ENCODE assay signal across 25 cellular contexts in genomic region chr2:57368190-57368589, GRCh38.
"Had no signal": no experiment of that assay in that cellular context is flagged by ENCODE, and none has a peak within 500 bp of the region (broad histone marks: within the 10 kb centered on the region; RNA-seq: fewer than 3 reads in every experiment).

No MANE protein-coding gene starts in this region.

- H3K9me3 ChIP-seq: colonic mucosa, esophagus squamous epithelium, left lung, prostate gland, right atrium auricular region, thyroid gland had no signal

- DNase-seq: colonic mucosa; effector CD8-positive, alpha-beta T cell; endodermal cell; erythroblast; esophagus squamous epithelium; hypothalamus; kidney; left cardiac atrium; left lung; mesendoderm; midbrain; naive thymus-derived CD4-positive, alpha-beta T cell; nucleus accumbens; stimulated activated CD4-positive, alpha-beta T cell treated with anti-CD3 and anti-CD28 coated beads, Interleukin-12 subunit alpha, Interleukin-12 subunit beta, amount 100 ng/mL, for 4 hours; stimulated activated CD4-positive, alpha-beta T cell treated with anti-CD3 and anti-CD28 coated beads, Interleukin-1b, Interleukin-23, amount 100 ng/mL, for 48 hours; stimulated activated CD4-positive, alpha-beta T cell treated with anti-CD3 and anti-CD28 coated beads, Interleukin-4, amount 100 ng/mL, for 1 hour; stimulated activated naive CD4-positive, alpha-beta T cell treated with Interleukin-2 at 50 U/mL for 16 hours; stomach; thyroid gland had no signal

- ATAC-seq: left cardiac atrium; left lung; naive thymus-derived CD4-positive, alpha-beta T cell; sciatic nerve; stimulated activated effector memory CD8-positive, alpha-beta T cell treated with anti-CD3 and anti-CD28 coated beads, Interleukin-12 subunit alpha, Interleukin-12 subunit beta, amount 100 ng/mL, for 72 hours had no signal

- H3K27me3 ChIP-seq: colonic mucosa, esophagus squamous epithelium, left lung, right atrium auricular region, stomach, thyroid gland had no signal

- H3K27ac ChIP-seq: colonic mucosa, esophagus squamous epithelium, left lung, prostate gland, right atrium auricular region, stomach, thyroid gland had no signal

- H3K4me3 ChIP-seq: colonic mucosa, esophagus squamous epithelium, left lung, prostate gland, right atrium auricular region, smooth muscle cell, stomach, thyroid gland had no signal

- H3K36me3 ChIP-seq: colonic mucosa, esophagus squamous epithelium, left lung, prostate gland, right atrium auricular region, stomach, thyroid gland had no signal

- H3K4me2 ChIP-seq: smooth muscle cell had no signal

- FAIRE-seq: frontal cortex, kidney had no signal

- H3K4me1 ChIP-seq: colonic mucosa, esophagus squamous epithelium, left lung, prostate gland, right atrium auricular region, thyroid gland had no signal
